ENCODE assay signal across 18 cellular contexts in the genomic region with DNA sequence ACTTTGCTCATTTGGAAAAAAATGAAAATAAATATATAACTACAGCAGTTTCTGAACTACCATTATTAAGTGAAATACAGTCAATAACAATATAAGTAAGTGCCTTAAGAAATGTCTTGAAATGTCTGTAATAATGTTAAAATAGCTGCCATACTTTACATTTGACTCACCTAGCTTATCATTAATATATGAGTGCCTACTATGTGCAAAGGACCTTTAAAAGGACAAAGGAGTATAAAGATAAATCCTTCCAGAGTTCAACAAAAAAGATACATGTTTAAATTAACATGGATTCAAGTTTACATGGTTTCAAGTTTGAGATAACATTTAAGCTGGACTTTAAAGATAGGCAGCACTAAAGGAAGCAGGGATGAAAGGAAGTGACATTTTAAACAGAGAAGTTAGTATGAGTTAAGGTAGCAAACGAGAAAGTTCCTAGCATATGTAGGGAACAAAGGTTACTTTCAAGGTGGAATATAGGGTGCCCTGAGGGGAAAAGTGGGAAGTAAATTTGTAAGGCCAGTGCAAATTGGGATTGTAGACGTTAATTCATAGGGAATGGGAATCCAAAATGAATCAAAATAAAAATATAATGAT. TPM values are rescaled to one million over a fixed set of nuclear protein-coding genes. Genes with fewer than 3 reads are reported as not detected.
DNase-seq lines count a peak whose midpoint lies in the region; ATAC-seq and TF ChIP-seq lines count a peak whose summit lies in the region.
"Had no signal": no experiment of that assay in that cellular context is flagged by ENCODE, and none has a peak within 500 bp of the region (broad histone marks: within the 10 kb centered on the region; RNA-seq: fewer than 3 reads in every experiment).

No MANE protein-coding gene starts in this region.

- no peak overlapping the region for H2AFZ ChIP-seq in parathyroid adenoma

- no peak for TF ChIP-seq POLR2A in upper lobe of left lung (IDR thresholded peaks at IDR 0.05)

- peaks cover 78% of the 10 kb centered on the region for H3K4me1 Mint-ChIP-seq in chondrocyte (ENCODE audit: low read depth)

- no peaks in the 10 kb centered on the region for H3K9me3 Mint-ChIP-seq in chondrocyte (ENCODE audit: low read depth)
- H3K9me3 Mint-ChIP-seq: activated naive CD8-positive, alpha-beta T cell treated with anti-CD3 and anti-CD28 coated beads for 36 hours; nephron progenitor cell had no signal

- intact Hi-C loops in heart right ventricle (cut with DNase I) (loop anchor here in 3 of 10 donors (10.0 kb wide), 2 partner anchors 98 to 118 kb away; no protein-coding TSS in a partner anchor), Right ventricle myocardium superior (cut with DNase I) (loop anchor here (10.0 kb wide), 2 partner anchors 48 to 308 kb away; a partner anchor contains a TSS)

- H3K79me2 ChIP-seq in parathyroid adenoma: peaks cover 40% of the 10 kb centered on the region

- H3K27ac ChIP-seq in heart right ventricle (peak overlapping the region in 7 of 10 donors; percentile 13 to 97 (median 90)), parathyroid adenoma (peak overlapping the region; percentile 30), upper lobe of left lung (peak overlapping the region; percentile 13 to 93 (median 62)), caudate nucleus (ENCODE audit: low read depth, low read length) (no peak overlapping the region)
- H3K27ac ChIP-seq: body of pancreas, prostate gland had no signal

- H3K27me3 Mint-ChIP-seq in chondrocyte (ENCODE audit: low read depth): no peaks in the 10 kb centered on the region
- H3K27me3 Mint-ChIP-seq: activated naive CD8-positive, alpha-beta T cell treated with anti-CD3 and anti-CD28 coated beads for 36 hours had no signal

- no peak overlapping the region for H3K4me3 Mint-ChIP-seq in chondrocyte (ENCODE audit: unreplicated experiment)
- H3K4me3 Mint-ChIP-seq: activated naive CD8-positive, alpha-beta T cell treated with anti-CD3 and anti-CD28 coated beads for 36 hours had no signal

- TF ChIP-seq EP300 in upper lobe of left lung (IDR thresholded peaks at IDR 0.05): no peak

- H3K4me1 ChIP-seq in heart right ventricle (peaks cover 0 to 91% (median 37%) of the 10 kb centered on the region in 9 donors), parathyroid adenoma (peaks cover 16% of the 10 kb centered on the region), upper lobe of left lung (peaks cover 19 to 49% (median 35%) of the 10 kb centered on the region in 4 donors)
- H3K4me1 ChIP-seq: colonic mucosa had no signal

- 65 to 74% methylated on average over 2 of the region's 2 CpGs for WGBS in heart right ventricle, 2 donors
- 68 to 78% methylated on average over 2 of the region's 2 CpGs for WGBS in upper lobe of left lung, 2 donors

- peaks cover 16% of the 10 kb centered on the region for H3K36me3 Mint-ChIP-seq in chondrocyte (ENCODE audit: low read depth)

- H3K9me3 ChIP-seq in heart right ventricle (no peaks in the 10 kb centered on the region), parathyroid adenoma (ENCODE audit: control insufficient read depth, low read length) (no peaks in the 10 kb centered on the region), upper lobe of left lung (no peaks in the 10 kb centered on the region)
- H3K9me3 ChIP-seq: body of pancreas, colonic mucosa, prostate gland had no signal

- ATAC-seq in heart right ventricle (no peak), Right ventricle myocardium superior (ENCODE audit: poor library complexity) (no peak), upper lobe of left lung (ENCODE audit: low FRiP score in 2 of 2) (no peak)
- ATAC-seq: body of pancreas had no signal

- H3K27ac Mint-ChIP-seq in chondrocyte (ENCODE audit: unreplicated experiment): peak overlapping the region; percentile 98
- H3K27ac Mint-ChIP-seq: activated naive CD8-positive, alpha-beta T cell treated with anti-CD3 and anti-CD28 coated beads for 36 hours had no signal

- no peaks in the 10 kb centered on the region for H3K27me3 ChIP-seq in heart right ventricle
- H3K27me3 ChIP-seq in parathyroid adenoma (ENCODE audit: control insufficient read depth, insufficient read depth, low read length): no peaks in the 10 kb centered on the region
- no peaks in the 10 kb centered on the region for H3K27me3 ChIP-seq in upper lobe of left lung
- H3K27me3 ChIP-seq: body of pancreas, colonic mucosa had no signal

- DNase-seq in heart right ventricle (no peak), Right ventricle myocardium superior (no peak), chondrocyte (ENCODE audit: low spot score) (no peak), upper lobe of left lung (no peak), iPS-NIHi7 (ENCODE audit: extremely low spot score) (no peak), caudate nucleus (lab: John Stamatoyannopoulos, UW) (no peak), cerebellar nuclear complex (lab: John Stamatoyannopoulos, UW) (no peak)
- DNase-seq: activated naive CD8-positive, alpha-beta T cell treated with anti-CD3 and anti-CD28 coated beads for 36 hours; body of pancreas; colonic mucosa; hippocampal formation; NCI-H1105 treated with DMSO at 0.1 percent for 48 hours; NCI-H2107; NCI-H524; nephron progenitor cell; stimulated activated CD4-positive, alpha-beta T cell treated with anti-CD3 and anti-CD28 coated beads, Interleukin-12 subunit alpha, Interleukin-12 subunit beta, amount 100 ng/mL, for 4 hours had no signal

- TF ChIP-seq CTCF in heart right ventricle (IDR thresholded peaks at IDR 0.05) (no peak), chondrocyte (IDR thresholded peaks at IDR 0.05) (no peak), parathyroid adenoma (IDR thresholded peaks at IDR 0.05) (no peak), upper lobe of left lung (IDR thresholded peaks at IDR 0.05) (no peak)

- no peak overlapping the region for H3K9ac ChIP-seq in parathyroid adenoma

- no peak overlapping the region for H3K4me2 ChIP-seq in parathyroid adenoma (ENCODE audit: low read length)

- H3K36me3 ChIP-seq in heart right ventricle (peaks cover 0 to 5% (median 0%) of the 10 kb centered on the region in 9 donors), parathyroid adenoma (ENCODE audit: control insufficient read depth, insufficient read depth, low read length) (no peaks in the 10 kb centered on the region), upper lobe of left lung (peaks cover 0 to 3% (median 0%) of the 10 kb centered on the region in 4 donors)
- H3K36me3 ChIP-seq: colonic mucosa, prostate gland had no signal

- H3K4me3 ChIP-seq in heart right ventricle (no peak overlapping the region), parathyroid adenoma (ENCODE audit: low read depth, low read length) (no peak overlapping the region), upper lobe of left lung (no peak overlapping the region)
- H3K4me3 ChIP-seq: body of pancreas, colonic mucosa, prostate gland had no signal

RNA-seq across cellular contexts. Expression of a gene that starts 8.9 kb away (rescaled TPM):
- 10 to 100 TPM; 17.7 to 48.2 (median 25.4) TPM for total RNA-seq in heart right ventricle
- polyA plus RNA-seq in heart right ventricle: 10 to 100 TPM in 1 of 2 donors, 1 to 10 TPM in 1; 7.7 to 11.6 TPM
- total RNA-seq in Right ventricle myocardium superior: 23.6 TPM
- 228 to 346 TPM (median 340 TPM) in 3 replicates for total RNA-seq in chondrocyte
- total RNA-seq in upper lobe of left lung: 100 to 1,000 TPM in 1 of 6 donors, 10 to 100 TPM in 5; 19.9 to 134 (median 60.8) TPM

RNA-seq across cellular contexts. Expression of a gene that starts 8.9 kb away (rescaled TPM):
- 10 to 100 TPM; 14.7 to 28.1 (median 22.2) TPM for total RNA-seq in heart right ventricle
- polyA plus RNA-seq in heart right ventricle: 10 to 100 TPM in 1 of 2 donors, 1 to 10 TPM in 1; 4.7 to 15.5 TPM
- total RNA-seq in Right ventricle myocardium superior: 16.9 TPM
- 133 to 154 TPM (median 134 TPM) in 3 replicates for total RNA-seq in chondrocyte
- 10 to 100 TPM; 15.0 to 42.3 (median 28.7) TPM for total RNA-seq in upper lobe of left lung
